Comparison of ENCODE assay signal across 19 cellular contexts in genomic region chr19:33818426-33818825, GRCh38. TPM values are rescaled to one million over a fixed set of nuclear protein-coding genes. Genes with fewer than 3 reads are reported as not detected.
DNase-seq lines count a peak whose midpoint lies in the region; ATAC-seq and TF ChIP-seq lines count a peak whose summit lies in the region.
"Had no signal": no experiment of that assay in that cellular context is flagged by ENCODE, and none has a peak within 500 bp of the region (broad histone marks: within the 10 kb centered on the region; RNA-seq: fewer than 3 reads in every experiment).

No MANE protein-coding gene starts in this region.

- H3K4me3 ChIP-seq in HL-60 (replicated peaks; ENCODE audit: insufficient read depth, low read length), result no peak overlapping the region
- H3K4me3 ChIP-seq: thoracic aorta had no signal

- peak overlapping the region; percentile 93 for H3K27ac ChIP-seq in HL-60 (replicated peaks)
- H3K27ac ChIP-seq: thoracic aorta, WERI-Rb-1 had no signal

- DNase-seq in Right ventricle myocardium inferior (ENCODE audit: missing footprints) (peak; percentile 64), left cardiac atrium (no peak), HL-60 (ENCODE audit: low read depth in 1 of 2, low spot score in 1 of 2) (no peak), epidermal melanocyte (ENCODE audit: insufficient read length, low spot score) (peak; percentile 13), type B pancreatic cell (ENCODE audit: extremely low spot score, unreplicated experiment) (no peak)
- no peak for DNase-seq in stimulated activated CD4-positive, alpha-beta T cell treated with anti-CD3 and anti-CD28 coated beads, Interleukin-4, amount 100 ng/mL, for 24 hours
- DNase-seq: activated gamma-delta T cell treated with Interleukin-2 at 50 U/mL for 16 hours; effector memory CD4-positive, alpha-beta T cell; EL; Karpas-422; left ventricle myocardium superior; NCI-H1092; NCI-H2029 treated with DMSO at 0.1 percent for 48 hours; stimulated activated CD4-positive, alpha-beta T cell treated with anti-CD3 and anti-CD28 coated beads, Interleukin-15, amount 100 ng/mL, for 24 hours; WERI-Rb-1 had no signal

- intact Hi-C loops in Right ventricle myocardium inferior (cut with DNase I) (loop anchor here (5.0 kb wide), 1 partner anchor 89 kb away; no protein-coding TSS in a partner anchor), left cardiac atrium (cut with DNase I) (no loop called here)

- H3K27ac Mint-ChIP-seq in type B pancreatic cell, result no peak overlapping the region

- peaks cover 12% of the 10 kb centered on the region for H3K36me3 Mint-ChIP-seq in type B pancreatic cell

- ATAC-seq in Right ventricle myocardium inferior, result no peak
- no peak for ATAC-seq in left cardiac atrium
- ATAC-seq in HG02885 (IDR thresholded peaks at IDR 0.05; ENCODE audit: poor library complexity, unreplicated experiment), result no peak
- ATAC-seq: left ventricle myocardium superior, right cardiac atrium had no signal

- H3K9me3 Mint-ChIP-seq in type B pancreatic cell, result no peaks in the 10 kb centered on the region
- H3K9me3 Mint-ChIP-seq: central memory CD8-positive, alpha-beta T cell had no signal

- H3K4me3 Mint-ChIP-seq in type B pancreatic cell, result peak overlapping the region; percentile 47

- no peaks in the 10 kb centered on the region for H3K27me3 ChIP-seq in HL-60 (ENCODE audit: insufficient read depth, poor library complexity, severe bottlenecking)

- H3K27me3 Mint-ChIP-seq in type B pancreatic cell, result peaks cover 14% of the 10 kb centered on the region

- TF ChIP-seq CTCF in HL-60 (IDR thresholded peaks at IDR 0.05; ENCODE audit: insufficient read depth, low read length) (no peak), type B pancreatic cell (conservative IDR thresholded peaks at IDR 0.05) (no peak)

- H3K4me1 Mint-ChIP-seq in type B pancreatic cell (ENCODE audit: unreplicated experiment), result peaks cover 21% of the 10 kb centered on the region

RNA-seq across cellular contexts. Expression of gene KCTD15, which starts 21.8 kb away (rescaled TPM):
- 10.1 TPM for total RNA-seq in Right ventricle myocardium inferior
- total RNA-seq in left cardiac atrium, result 10 to 100 TPM; 10.1 to 15.9 TPM
- total RNA-seq in type B pancreatic cell (ENCODE audit: low replicate concordance), result 18.1 and 53.2 TPM in 2 replicates

Comparison
In these comparisons a context has a peak if more than half of its experiments do, and no peak if none do; other contexts are left out.
1. DNase-seq: peak in Right ventricle myocardium inferior (single experiment) and epidermal melanocyte (single experiment); none in left cardiac atrium (single experiment), HL-60 (0 of 2), type B pancreatic cell (single experiment) and stimulated activated CD4-positive, alpha-beta T cell treated with anti-CD3 and anti-CD28 coated beads, Interleukin-4, amount 100 ng/mL, for 24 hours (single experiment).